ENCODE assay signal across 1 cellular context in genomic region chr5:2879701-2880100, GRCh38.
TF ChIP-seq lines count a peak whose summit lies in the region.

No MANE protein-coding gene starts in this region.

TF ChIP-seq in GM23338, 12 proteins besides CTCF, POLR2A, EP300 and RAD21 (continued from another document):
- TF ChIP-seq ZNF462 (CRISPR knock-in tag; IDR thresholded peaks at IDR 0.05) (no peak), EZH2phosphoT487 (IDR thresholded peaks at IDR 0.05; ENCODE audit: unreplicated experiment) (no peak), POLR2AphosphoS5 (IDR thresholded peaks at IDR 0.05; ENCODE audit: low read depth) (no peak), STAT1 (IDR thresholded peaks at IDR 0.05; ENCODE audit: unreplicated experiment) (no peak), NANOG (IDR thresholded peaks at IDR 0.05; ENCODE audit: borderline replicate concordance) (no peak), EZH2 (IDR thresholded peaks at IDR 0.05; ENCODE audit: low read depth, unreplicated experiment) (no peak), CREB1 (CRISPR knock-in tag; IDR thresholded peaks at IDR 0.05; ENCODE audit: low read depth) (no peak)
